In the genomic region with DNA sequence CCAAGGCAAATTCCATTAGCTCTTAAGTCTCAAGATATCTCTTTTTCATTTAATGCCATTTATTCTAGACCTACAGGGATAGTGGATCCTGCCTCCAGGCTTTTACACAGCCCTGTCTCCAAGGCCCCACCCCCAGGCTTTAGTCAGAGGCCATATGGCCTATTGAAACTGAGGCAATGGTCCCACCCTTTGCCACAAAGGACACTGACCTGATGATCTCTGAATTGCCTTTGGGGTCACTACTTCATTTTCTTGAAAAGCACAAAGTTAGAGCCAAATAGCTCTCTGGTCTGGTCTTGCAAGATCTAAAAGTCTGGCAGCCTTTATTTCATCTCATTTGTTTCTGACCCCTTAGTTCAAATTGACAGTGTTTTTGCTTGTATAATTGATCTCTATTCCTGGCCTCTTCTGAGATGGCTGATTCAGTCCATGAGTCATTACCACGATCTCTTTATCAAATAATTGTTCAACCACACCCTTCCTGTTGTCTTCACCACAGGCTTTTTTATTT, we compare ENCODE assay signal across 14 cellular contexts.
A peak's percentile ranks its signal among the peaks of the same experiment; 100 is the strongest.
DNase-seq lines count a peak whose midpoint lies in the region; ATAC-seq and TF ChIP-seq lines count a peak whose summit lies in the region.
"Had no signal": no experiment of that assay in that cellular context is flagged by ENCODE, and none has a peak within 500 bp of the region (broad histone marks: within the 10 kb centered on the region; RNA-seq: fewer than 3 reads in every experiment).

No MANE protein-coding gene starts in this region.

- peaks cover 4% of the 10 kb centered on the region for H3K9me3 Mint-ChIP-seq in osteocyte (ENCODE audit: unreplicated experiment)
- H3K9me3 Mint-ChIP-seq: dendritic cell treated with granulocyte-macrophage colony-stimulating factor and Interleukin-4, amounts not matched to agents 40 ng/mL and 50 ng/mL, for 4 days had no signal

- H3K9me3 ChIP-seq in left lung, result no peaks in the 10 kb centered on the region

- H3K4me1 Mint-ChIP-seq in osteocyte (ENCODE audit: unreplicated experiment), result peaks cover 25% of the 10 kb centered on the region

- intact Hi-C loops in left lung (cut with DNase I), result no loop called here

- CTCF ChIA-PET in BJ (lab: Yijun Ruan, JAX), result no interaction called here

- TF ChIP-seq CTCF in BJ (IDR thresholded peaks at IDR 0.05; ENCODE audit: insufficient read depth, low read depth, low read length), result no peak
- no peak for TF ChIP-seq CTCF in astrocyte of the spinal cord (IDR thresholded peaks at IDR 0.05; ENCODE audit: low read depth, low read length)
- no peak for TF ChIP-seq CTCF in left lung (IDR thresholded peaks at IDR 0.05)
- TF ChIP-seq CTCF in osteocyte (IDR thresholded peaks at IDR 0.05), result no peak

- no peaks in the 10 kb centered on the region for H3K4me1 ChIP-seq in left lung

- in situ Hi-C loops in astrocyte of the spinal cord (cut with HindIII; ENCODE audit: low sequenced_read_pairs), result no loop called here

- no peaks in the 10 kb centered on the region for H3K27me3 ChIP-seq in BJ (ENCODE audit: control insufficient read depth, insufficient read depth, low read length)
- H3K27me3 ChIP-seq in left lung, result no peaks in the 10 kb centered on the region

- POLR2A ChIA-PET in BJ (lab: Charles Lee), result no interaction called here

- ATAC-seq in left lung (peak; percentile 41), GM18519 (IDR thresholded peaks at IDR 0.05; ENCODE audit: low FRiP score, unreplicated experiment) (no peak)
- ATAC-seq: activated naive CD4-positive, alpha-beta T cell treated with anti-CD3 and anti-CD28 coated beads, Interleukin-2, amount 50 U/mL, for 72 hours; naive thymus-derived CD4-positive, alpha-beta T cell had no signal

- no peak overlapping the region for H3K4me3 Mint-ChIP-seq in osteocyte (ENCODE audit: unreplicated experiment)
- H3K4me3 Mint-ChIP-seq: dendritic cell treated with granulocyte-macrophage colony-stimulating factor and Interleukin-4, amounts not matched to agents 40 ng/mL and 50 ng/mL, for 4 days; naive thymus-derived CD4-positive, alpha-beta T cell had no signal

- no peaks in the 10 kb centered on the region for H3K36me3 ChIP-seq in BJ (ENCODE audit: control insufficient read depth, insufficient read depth, low read length)
- H3K36me3 ChIP-seq in left lung, result no peaks in the 10 kb centered on the region

- H3K27ac Mint-ChIP-seq in osteocyte (ENCODE audit: unreplicated experiment), result no peak overlapping the region
- H3K27ac Mint-ChIP-seq: activated naive CD4-positive, alpha-beta T cell treated with anti-CD3 and anti-CD28 coated beads, Interleukin-2, amount 50 U/mL, for 72 hours; dendritic cell treated with granulocyte-macrophage colony-stimulating factor and Interleukin-4, amounts not matched to agents 40 ng/mL and 50 ng/mL, for 4 days; naive thymus-derived CD4-positive, alpha-beta T cell had no signal

- H3K4me3 ChIP-seq in BJ (ENCODE audit: low read depth, low read length) (no peak overlapping the region), astrocyte of the spinal cord (ENCODE audit: low read depth, low read length) (no peak overlapping the region), left lung (no peak overlapping the region)

- peaks cover 2% of the 10 kb centered on the region for H3K36me3 Mint-ChIP-seq in osteocyte (ENCODE audit: unreplicated experiment)
- H3K36me3 Mint-ChIP-seq: activated naive CD4-positive, alpha-beta T cell treated with anti-CD3 and anti-CD28 coated beads, Interleukin-2, amount 50 U/mL, for 72 hours; CD4-positive, CD25-positive, alpha-beta regulatory T cell; naive thymus-derived CD4-positive, alpha-beta T cell had no signal

- H3K27me3 Mint-ChIP-seq in osteocyte (ENCODE audit: unreplicated experiment), result no peaks in the 10 kb centered on the region
- H3K27me3 Mint-ChIP-seq: CD4-positive, CD25-positive, alpha-beta regulatory T cell; dendritic cell treated with granulocyte-macrophage colony-stimulating factor and Interleukin-4, amounts not matched to agents 40 ng/mL and 50 ng/mL, for 4 days had no signal

- H3K27ac ChIP-seq in left lung, result no peak overlapping the region

- DNase-seq in BJ (ENCODE audit: low read depth), result peak; percentile 10
- peak; percentile 3 for DNase-seq in LHCN-M2 (ENCODE audit: low read depth)
- DNase-seq in astrocyte of the spinal cord (ENCODE audit: low read depth, low spot score), result peak; percentile 62
- no peak for DNase-seq in left lung
- DNase-seq in osteocyte (ENCODE audit: extremely low spot score, unreplicated experiment), result no peak
- DNase-seq in NCI-H1092 (lab: John Stamatoyannopoulos, UW), result no peak
- DNase-seq in NCI-H1105 (lab: John Stamatoyannopoulos, UW), result no peak
- DNase-seq: CD4-positive, CD25-positive, alpha-beta regulatory T cell; islet precursor cell; Karpas-422; naive thymus-derived CD4-positive, alpha-beta T cell had no signal

Comparison
In these comparisons a context has a peak if more than half of its experiments do, and no peak if none do; other contexts are left out.
1. DNase-seq: peak in BJ (single experiment), LHCN-M2 (single experiment) and astrocyte of the spinal cord (single experiment); none in left lung (0 of 2), osteocyte (single experiment), NCI-H1092 (single experiment) and NCI-H1105 (single experiment).